ENCODE assay signal across 10 cellular contexts in the genomic region with DNA sequence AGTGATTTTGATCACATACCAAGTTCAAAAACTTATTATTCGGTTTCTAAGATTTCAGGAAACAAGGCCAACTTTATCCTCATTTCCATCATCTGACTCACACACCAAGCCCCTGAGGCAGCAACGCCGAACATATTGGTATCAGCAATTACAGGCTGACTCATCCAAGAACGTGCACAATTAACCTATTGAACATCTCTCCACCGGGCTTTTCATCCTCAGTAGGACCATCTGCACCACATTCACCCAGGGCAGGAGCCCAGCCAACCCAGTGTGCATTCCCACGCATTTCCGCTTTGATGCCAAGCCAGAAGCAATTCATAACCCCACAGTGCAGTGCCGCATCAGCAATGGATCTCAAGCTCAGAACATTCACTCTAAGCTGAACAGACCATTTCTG. TPM values are rescaled to one million over a fixed set of nuclear protein-coding genes. Genes with fewer than 3 reads are reported as not detected.
A peak's percentile ranks its signal among the peaks of the same experiment; 100 is the strongest.
DNase-seq lines count a peak whose midpoint lies in the region; TF ChIP-seq lines count a peak whose summit lies in the region.
"Had no signal": no experiment of that assay in that cellular context is flagged by ENCODE, and none has a peak within 500 bp of the region (broad histone marks: within the 10 kb centered on the region; RNA-seq: fewer than 3 reads in every experiment).

No MANE protein-coding gene starts in this region.

- no peak overlapping the region for H3K27ac ChIP-seq in osteoblast (ENCODE audit: low read depth, low read length)
- H3K27ac ChIP-seq: thoracic aorta had no signal

- no peaks in the 10 kb centered on the region for H3K36me3 ChIP-seq in osteoblast (ENCODE audit: insufficient read depth, low read length)
- H3K36me3 ChIP-seq: thoracic aorta had no signal

- no peak overlapping the region for H3K4me3 ChIP-seq in osteoblast (ENCODE audit: insufficient read depth, low read length)
- H3K4me3 ChIP-seq: thoracic aorta had no signal

- H3K9me3 ChIP-seq in osteoblast (ENCODE audit: low read depth, low read length) = no peaks in the 10 kb centered on the region
- H3K9me3 ChIP-seq: thoracic aorta had no signal

- peak overlapping the region; percentile 28 for H3K4me2 ChIP-seq in osteoblast (ENCODE audit: insufficient read depth, low read length)

- peaks cover 8% of the 10 kb centered on the region for H3K4me1 ChIP-seq in osteoblast (ENCODE audit: insufficient read depth, low read length)

- H3K27me3 ChIP-seq in osteoblast (ENCODE audit: insufficient read depth, low read length) = peaks cover 4% of the 10 kb centered on the region

- no peak for TF ChIP-seq CTCF in osteoblast (IDR thresholded peaks at IDR 0.05; ENCODE audit: extremely low read depth, low read depth, low read length)

- no peaks in the 10 kb centered on the region for H4K20me1 ChIP-seq in osteoblast (ENCODE audit: insufficient read depth, low read length)

- H2AFZ ChIP-seq in osteoblast (ENCODE audit: low read length) = no peak overlapping the region

- DNase-seq in EL = peak; percentile 99
- DNase-seq in NCI-H226 = peak; percentile 94
- DNase-seq in cerebellum (ENCODE audit: low spot score) = peak; percentile 5
- DNase-seq in osteoblast (ENCODE audit: insufficient read length, low spot score, missing footprints) = peak; percentile 30
- no peak for DNase-seq in retina
- no peak for DNase-seq in SKM-1 (lab: John Stamatoyannopoulos, UW; ENCODE audit: unreplicated experiment)
- DNase-seq in activated T-cell treated with anti-CD3 and anti-CD28 coated beads for 4 hours = no peak
- DNase-seq in NOMO-1 treated with dmso at 0.1 percent for 144 hours (lab: John Stamatoyannopoulos, UW; ENCODE audit: unreplicated experiment) = no peak
- DNase-seq: activated naive CD8-positive, alpha-beta T cell treated with anti-CD3 and anti-CD28 coated beads, Interleukin-2, amount 50 U/mL, for 24 hours had no signal

- H3K79me2 ChIP-seq in osteoblast (ENCODE audit: insufficient read depth, low read length) = no peaks in the 10 kb centered on the region

RNA-seq across cellular contexts. Expression of a gene that starts 52.9 kb away (rescaled TPM):
- total RNA-seq in cerebellum (31.7 TPM), osteoblast (2.2 and 2.4 TPM in 2 replicates)

Comparison
In these comparisons a context has a peak if more than half of its experiments do, and no peak if none do; other contexts are left out.
1. DNase-seq: peak in EL (single experiment), NCI-H226 (single experiment), cerebellum (single experiment) and osteoblast (single experiment); none in retina (single experiment), SKM-1 (single experiment), activated T-cell treated with anti-CD3 and anti-CD28 coated beads for 4 hours (single experiment) and NOMO-1 treated with dmso at 0.1 percent for 144 hours (single experiment).